8 cellular contexts compared by ENCODE assay signal in the genomic region with DNA sequence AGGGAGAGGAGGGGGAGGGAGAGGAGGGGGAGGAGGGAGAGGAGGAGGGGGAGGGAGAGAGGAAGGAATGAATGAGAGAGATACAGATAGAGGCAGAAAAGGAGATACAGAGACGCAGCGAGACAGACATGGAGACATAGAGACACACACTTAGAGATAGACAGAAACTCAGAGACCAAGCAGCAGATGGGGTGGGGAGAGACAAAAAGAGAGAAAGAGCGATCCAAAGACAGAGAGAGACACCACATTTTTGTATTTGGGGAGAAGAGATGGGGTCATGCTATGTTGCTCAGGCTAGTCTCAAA. TPM values are rescaled to one million over a fixed set of nuclear protein-coding genes. Genes with fewer than 3 reads are reported as not detected.
DNase-seq lines count a peak whose midpoint lies in the region; ATAC-seq, FAIRE-seq and TF ChIP-seq lines count a peak whose summit lies in the region.

No MANE protein-coding gene starts in this region.

- H3K9me3 ChIP-seq in A549 (no peaks in the 10 kb centered on the region), hepatocyte (ENCODE audit: low read depth) (no peaks in the 10 kb centered on the region)

- H3K4me1 ChIP-seq in A549, result peaks cover 18% of the 10 kb centered on the region; the same call in 2 of the 3 replicates
- peaks cover 11% of the 10 kb centered on the region for H3K4me1 ChIP-seq in hepatocyte (ENCODE audit: insufficient read depth)

- peak overlapping the region; percentile 42 for H3K4me3 Mint-ChIP-seq in activated CD8-positive, alpha-beta T cell treated with anti-CD3 and anti-CD28 coated beads for 36 hours

- no peak overlapping the region for H2AFZ ChIP-seq in hepatocyte

- H3K27ac ChIP-seq in A549 (peak overlapping the region; percentile 87 to 88; a peak in 5 of 6 replicates), hepatocyte (no peak overlapping the region)

- no peaks in the 10 kb centered on the region for H3K27me3 ChIP-seq in hepatocyte

- POLR2A ChIA-PET in A549 (lab: Yijun Ruan, JAX), result interaction anchor here (1.0 to 3.1 kb wide), 4 partner anchors 20 to 189 kb away, joined by 3 to 15 read pairs (median 4); no protein-coding TSS in a partner anchor
- POLR2A ChIA-PET in activated CD8-positive, alpha-beta T cell treated with anti-CD3 and anti-CD28 coated beads for 36 hours (lab: Charles Lee), result interaction anchor here (1.0 to 2.3 kb wide), 3 partner anchors 10 to 30 kb away, joined by 3 to 16 read pairs (median 8); partner anchors contain the start of gene DBP

- H4K20me1 ChIP-seq in hepatocyte (ENCODE audit: insufficient read depth, poor library complexity, severe bottlenecking), result no peaks in the 10 kb centered on the region

- H3K4me1 Mint-ChIP-seq in activated CD8-positive, alpha-beta T cell treated with anti-CD3 and anti-CD28 coated beads for 36 hours (ENCODE audit: low read depth), result peaks cover 34% of the 10 kb centered on the region

- TF ChIP-seq POLR2A in A549 (IDR thresholded peaks at IDR 0.05; ENCODE audit: low read length), result no peak

- peak overlapping the region; percentile 94 for H3K4me2 ChIP-seq in A549
- peak overlapping the region; percentile 99 for H3K4me2 ChIP-seq in hepatocyte

- H3K27me3 Mint-ChIP-seq in activated CD8-positive, alpha-beta T cell treated with anti-CD3 and anti-CD28 coated beads for 36 hours, result no peaks in the 10 kb centered on the region

- TF ChIP-seq CTCF in A549 (IDR thresholded peaks at IDR 0.05) (no peak), GM12875 (IDR thresholded peaks at IDR 0.05; ENCODE audit: borderline replicate concordance, insufficient read depth, low read depth, low read length) (no peak), hepatocyte (IDR thresholded peaks at IDR 0.05; ENCODE audit: poor library complexity) (no peak)
- no peak for TF ChIP-seq CTCF in activated CD8-positive, alpha-beta T cell treated with anti-CD3 and anti-CD28 coated beads for 36 hours (IDR thresholded peaks at IDR 0.05)

- H3K36me3 ChIP-seq in hepatocyte (replicated peaks; ENCODE audit: insufficient read depth, low read depth), result no peaks in the 10 kb centered on the region

- peak overlapping the region; percentile 54; the same call in 2 of the 3 replicates for H3K4me3 ChIP-seq in A549
- peak overlapping the region; percentile 56 for H3K4me3 ChIP-seq in GM12875 (ENCODE audit: low read depth, low read length)
- no peak overlapping the region for H3K4me3 ChIP-seq in hepatocyte

- H3K36me3 Mint-ChIP-seq in activated CD8-positive, alpha-beta T cell treated with anti-CD3 and anti-CD28 coated beads for 36 hours (ENCODE audit: low read depth), result no peaks in the 10 kb centered on the region

- no peaks in the 10 kb centered on the region for H3K79me2 ChIP-seq in hepatocyte

- H3K9me3 Mint-ChIP-seq in activated CD8-positive, alpha-beta T cell treated with anti-CD3 and anti-CD28 coated beads for 36 hours, result no peaks in the 10 kb centered on the region

- no peak for FAIRE-seq in A549 (lab: Jason Lieb, UNC)

- H3K9me2 ChIP-seq in hepatocyte (replicated peaks; ENCODE audit: insufficient read depth), result no peaks in the 10 kb centered on the region

- intact Hi-C loops in activated CD8-positive, alpha-beta T cell treated with anti-CD3 and anti-CD28 coated beads for 36 hours (cut with micrococcal nuclease), result loop anchor here (10.0 kb wide), 1 partner anchor 98 kb away; the partner anchor contains the start of genes IZUMO1 and RASIP1

- H3K27ac Mint-ChIP-seq in activated CD8-positive, alpha-beta T cell treated with anti-CD3 and anti-CD28 coated beads for 36 hours, result peak overlapping the region; percentile 10

- TF ChIP-seq EP300 in A549 (IDR thresholded peaks at IDR 0.05), result no peak

- DNase-seq in A549 (ENCODE audit: low read depth in 1 of 2, low spot score in 1 of 2) (no peak), hepatocyte (ENCODE audit: low spot score) (no peak), SW 1271 (lab: John Stamatoyannopoulos, UW) (no peak), NCI-H82 (lab: John Stamatoyannopoulos, UW) (no peak), 8988T (no peak), retina (no peak)
- DNase-seq in activated CD8-positive, alpha-beta T cell treated with anti-CD3 and anti-CD28 coated beads for 36 hours, result no peak

- CTCF ChIA-PET in A549 (lab: Yijun Ruan, JAX), result interaction anchor here (1.0 to 2.6 kb wide), 17 partner anchors 13 to 324 kb away, joined by 3 to 39 read pairs (median 7); partner anchors contain the start of genes FUT2 and HSD17B14
- CTCF ChIA-PET in activated CD8-positive, alpha-beta T cell treated with anti-CD3 and anti-CD28 coated beads for 36 hours (lab: Charles Lee), result interaction anchor here (1.3 to 1.8 kb wide), 3 partner anchors 13 to 189 kb away, joined by 5 to 11 read pairs (median 5); partner anchors contain the start of genes HSD17B14, RPL18 and SPHK2

- WGBS in A549 (ENCODE audit: missing lambda C conversion rate), result 35% methylated on average over 3 of the region's 3 CpGs
- 48% methylated on average over 3 of the region's 3 CpGs for WGBS in hepatocyte (ENCODE audit: low lambda C conversion rate, missing lambda C conversion rate)

- no peak for TF ChIP-seq RAD21 in A549 (conservative IDR thresholded peaks at IDR 0.05 in 1 of 2, IDR thresholded peaks at IDR 0.05 in 1 of 2)

- ATAC-seq in A549, result no peak
- ATAC-seq in activated CD8-positive, alpha-beta T cell treated with anti-CD3 and anti-CD28 coated beads for 36 hours, result no peak

TF ChIP-seq in A549, 52 proteins besides CTCF, POLR2A, EP300 and RAD21:
- TF ChIP-seq E2F6 (IDR thresholded peaks at IDR 0.05; ENCODE audit: borderline replicate concordance, low read depth), result no peak
- TF ChIP-seq JUNB (IDR thresholded peaks at IDR 0.05), result no peak
- TF ChIP-seq NPAS2 (CRISPR knock-in tag; IDR thresholded peaks at IDR 0.05; ENCODE audit: borderline replicate concordance), result no peak

RNA-seq across cellular contexts. Expression of gene CA11, which starts 0.9 kb away (rescaled TPM):
- polyA plus RNA-seq in A549 (2011; rRNA removed) (8.8 and 9.8 TPM in 2 replicates), A549 (2017; fragmentation: RNase III; extraction: RNeasy Plus Mini Kit Qiagen cat#74134 plus additional on column Dnase treatment) (12.8 to 21.0 TPM (median 17.5 TPM) in 3 replicates), hepatocyte (43.6 and 48.6 TPM in 2 replicates)
- 4.3 and 5.3 TPM in 2 replicates for polyA plus RNA-seq in A549 (2012; cell fraction: cytosol; rRNA removed)
- polyA plus RNA-seq in A549 (2012; cell fraction: nucleus; rRNA removed), result 3.4 and 12.5 TPM in 2 replicates
- polyA minus RNA-seq in A549 (2011; rRNA and poly(A)+ RNA removed), result 5.1 and 6.3 TPM in 2 replicates
- 10 to 100 TPM; 11.1 to 13.0 TPM for total RNA-seq in activated CD8-positive, alpha-beta T cell treated with anti-CD3 and anti-CD28 coated beads for 36 hours
- total RNA-seq in hepatocyte, result 11.7 and 12.0 TPM in 2 replicates

RNA-seq across cellular contexts. Expression of gene DBP, which starts 9.7 kb away (rescaled TPM):
- 1.8 and 2.5 TPM in 2 replicates for polyA plus RNA-seq in A549 (2011; rRNA removed)
- 3.3 and 3.6 TPM in 2 replicates for polyA plus RNA-seq in A549 (2012; cell fraction: cytosol; rRNA removed)
- polyA plus RNA-seq in A549 (2012; cell fraction: nucleus; rRNA removed), result 2.1 and 2.5 TPM in 2 replicates
- polyA plus RNA-seq in A549 (2017; fragmentation: RNase III; extraction: RNeasy Plus Mini Kit Qiagen cat#74134 plus additional on column Dnase treatment), result 3.8 to 5.5 TPM (median 4.1 TPM) in 3 replicates
- polyA minus RNA-seq in A549 (2011; rRNA and poly(A)+ RNA removed), result 2.2 and 3.9 TPM in 2 replicates
- 10 to 100 TPM; 10.8 to 13.1 TPM for total RNA-seq in activated CD8-positive, alpha-beta T cell treated with anti-CD3 and anti-CD28 coated beads for 36 hours
- 3.9 and 5.4 TPM in 2 replicates for total RNA-seq in hepatocyte
- 11.8 and 20.4 TPM in 2 replicates for polyA plus RNA-seq in hepatocyte

RNA-seq across cellular contexts. Expression of gene NTN5, which starts 26.0 kb away (rescaled TPM):
- 0.22 and 0.41 TPM in 2 replicates for polyA plus RNA-seq in A549 (2011; rRNA removed)
- 0.39 and 0.52 TPM in 2 replicates for polyA plus RNA-seq in A549 (2012; cell fraction: cytosol; rRNA removed)
- polyA plus RNA-seq in A549 (2012; cell fraction: nucleus; rRNA removed), result 3.6 and 4.5 TPM in 2 replicates
- polyA plus RNA-seq in A549 (2017; fragmentation: RNase III; extraction: RNeasy Plus Mini Kit Qiagen cat#74134 plus additional on column Dnase treatment), result 0.18 to 0.44 TPM (median 0.28 TPM) in 3 replicates
- polyA minus RNA-seq in A549 (2011; rRNA and poly(A)+ RNA removed), result not detected in 2 replicates
- total RNA-seq in activated CD8-positive, alpha-beta T cell treated with anti-CD3 and anti-CD28 coated beads for 36 hours, result under 1 TPM; 0.16 to 0.83 TPM
- 0.08 TPM in 1 of 2 replicates, not detected in the other for total RNA-seq in hepatocyte
- 0.33 and 0.60 TPM in 2 replicates for polyA plus RNA-seq in hepatocyte

RNA-seq across cellular contexts. Expression of gene SPHK2, which starts 27.6 kb away (rescaled TPM):
- polyA plus RNA-seq in A549 (2011; rRNA removed) (5.5 and 6.1 TPM in 2 replicates), A549 (2017; fragmentation: RNase III; extraction: RNeasy Plus Mini Kit Qiagen cat#74134 plus additional on column Dnase treatment) (14.7 to 18.3 TPM (median 17.1 TPM) in 3 replicates), hepatocyte (39.4 and 48.2 TPM in 2 replicates)
- polyA plus RNA-seq in A549 (2012; cell fraction: cytosol; rRNA removed), result 13.7 and 18.6 TPM in 2 replicates
- 37.8 and 64.1 TPM in 2 replicates for polyA plus RNA-seq in A549 (2012; cell fraction: nucleus; rRNA removed)
- 8.5 and 10.8 TPM in 2 replicates for polyA minus RNA-seq in A549 (2011; rRNA and poly(A)+ RNA removed)
- total RNA-seq in activated CD8-positive, alpha-beta T cell treated with anti-CD3 and anti-CD28 coated beads for 36 hours, result 10 to 100 TPM; 22.3 to 22.9 TPM
- 45.2 and 56.7 TPM in 2 replicates for total RNA-seq in hepatocyte

RNA-seq across cellular contexts. Expression of gene RPL18, which starts 27.9 kb away (rescaled TPM):
- 1,390 and 1,780 TPM in 2 replicates for polyA plus RNA-seq in A549 (2011; rRNA removed)
- 2,689 and 2,957 TPM in 2 replicates for polyA plus RNA-seq in A549 (2012; cell fraction: cytosol; rRNA removed)
- 2,348 and 2,474 TPM in 2 replicates for polyA plus RNA-seq in A549 (2012; cell fraction: nucleus; rRNA removed)
- polyA plus RNA-seq in A549 (2017; fragmentation: RNase III; extraction: RNeasy Plus Mini Kit Qiagen cat#74134 plus additional on column Dnase treatment), result 2,568 to 2,696 TPM (median 2,647 TPM) in 3 replicates
- 793 and 1,174 TPM in 2 replicates for polyA minus RNA-seq in A549 (2011; rRNA and poly(A)+ RNA removed)
- 1,000 to 10,000 TPM; 2,304 to 2,324 TPM for total RNA-seq in activated CD8-positive, alpha-beta T cell treated with anti-CD3 and anti-CD28 coated beads for 36 hours
- 1,372 and 1,462 TPM in 2 replicates for total RNA-seq in hepatocyte
- polyA plus RNA-seq in hepatocyte, result 616 and 623 TPM in 2 replicates
